Comparison of ENCODE assay signal across 21 cellular contexts in the genomic region with DNA sequence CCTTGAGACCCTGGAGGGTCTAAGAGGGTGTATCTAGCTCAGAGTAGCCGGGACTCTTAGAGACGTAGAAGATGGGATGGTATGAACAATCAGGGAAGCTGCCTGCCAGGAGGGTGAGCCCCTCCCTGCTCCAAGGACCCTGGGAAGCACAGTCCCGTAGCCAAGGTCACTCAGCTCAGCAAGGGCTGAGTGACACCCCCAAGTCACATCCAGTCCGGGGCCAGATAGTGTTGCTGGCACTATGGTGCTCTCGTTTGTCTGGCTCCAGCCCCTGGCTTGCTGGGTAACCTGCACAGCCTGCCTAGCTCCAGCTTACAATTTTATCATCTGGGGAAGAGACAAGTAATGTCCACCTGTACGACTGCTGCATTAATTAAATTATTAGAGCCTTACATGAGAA. TPM values are rescaled to one million over a fixed set of nuclear protein-coding genes. Genes with fewer than 3 reads are reported as not detected.
DNase-seq lines count a peak whose midpoint lies in the region; ATAC-seq, FAIRE-seq and TF ChIP-seq lines count a peak whose summit lies in the region.
"Had no signal": no experiment of that assay in that cellular context is flagged by ENCODE, and none has a peak within 500 bp of the region (broad histone marks: within the 10 kb centered on the region; RNA-seq: fewer than 3 reads in every experiment).

No MANE protein-coding gene starts in this region.

- H3K9me3 ChIP-seq in right atrium auricular region, result no peaks in the 10 kb centered on the region
- H3K9me3 ChIP-seq in HepG2 (ENCODE audit: low read length), result no peaks in the 10 kb centered on the region
- H3K9me3 ChIP-seq: BLaER1 had no signal

- CTCF ChIA-PET in HepG2 (lab: Yijun Ruan, JAX; ENCODE audit: low intra/inter-chr PET ratio, low total read pairs), result no interaction called here

- no peak overlapping the region for H3K9ac ChIP-seq in HepG2 (ENCODE audit: insufficient read depth, low read depth, low read length)
- H3K9ac ChIP-seq: BLaER1 had no signal

- TF ChIP-seq CTCF in right atrium auricular region (IDR thresholded peaks at IDR 0.05) (no peak), HepG2 (CRISPR knock-in tag; IDR thresholded peaks at IDR 0.05) (no peak), coronary artery (IDR thresholded peaks at IDR 0.05) (no peak)

- POLR2A ChIA-PET in HepG2 (lab: Yijun Ruan, JAX), result no interaction called here

- H3K4me3 ChIP-seq in right atrium auricular region, result no peak overlapping the region
- H3K4me3 ChIP-seq in HepG2 (replicated peaks in 1 of 3; ENCODE audit: insufficient read depth in 1 of 3, low read depth in 2 of 3, low read length in 3 of 3), result no peak overlapping the region
- H3K4me3 ChIP-seq in coronary artery, result no peak overlapping the region
- H3K4me3 ChIP-seq: BLaER1 had no signal

- no peak overlapping the region for H3K27ac ChIP-seq in right atrium auricular region
- no peak overlapping the region for H3K27ac ChIP-seq in HepG2 (ENCODE audit: extremely low read length, insufficient read depth, low read length)
- H3K27ac ChIP-seq in coronary artery, result no peak overlapping the region
- H3K27ac ChIP-seq: 22Rv1, BLaER1 had no signal

- ATAC-seq in Right ventricle myocardium inferior, result peak; percentile 46
- ATAC-seq in left cardiac atrium, result peak; percentile 27 to 63
- ATAC-seq in HepG2, result no peak
- no peak for ATAC-seq in HG03139 (IDR thresholded peaks at IDR 0.05; ENCODE audit: unreplicated experiment)
- ATAC-seq: HCT116 had no signal

- H3K27me3 ChIP-seq in right atrium auricular region, result no peaks in the 10 kb centered on the region
- peaks cover 3 to 50% of the 10 kb centered on the region in 2 experiments; a peak in 2 of 5 replicates for H3K27me3 ChIP-seq in HepG2 (ENCODE audit: control insufficient read depth in 1 of 2, insufficient read depth in 2 of 2, low read length in 2 of 2)
- H3K27me3 ChIP-seq: BLaER1 had no signal

- TF ChIP-seq EP300 in HepG2 (IDR thresholded peaks at IDR 0.05; ENCODE audit: low read depth in 2 of 2, low read length in 2 of 2), result no peak
- no peak for TF ChIP-seq EP300 in HepG2 (CRISPR knock-in tag; IDR thresholded peaks at IDR 0.05; ENCODE audit: borderline replicate concordance)

- H3K4me2 ChIP-seq in HepG2 (ENCODE audit: low read depth, low read length), result no peak overlapping the region
- H3K4me2 ChIP-seq: BLaER1 had no signal

- no peaks in the 10 kb centered on the region for H3K36me3 ChIP-seq in right atrium auricular region
- H3K36me3 ChIP-seq in HepG2 (replicated peaks in 1 of 2; ENCODE audit: control insufficient read depth in 1 of 2, insufficient read depth in 2 of 2, low read length in 2 of 2), result no peaks in the 10 kb centered on the region
- H3K36me3 ChIP-seq: BLaER1 had no signal

- no peak overlapping the region for H2AFZ ChIP-seq in HepG2 (ENCODE audit: low read length)

- no peak for TF ChIP-seq POLR2A in HepG2 (IDR thresholded peaks at IDR 0.05; ENCODE audit: insufficient read depth in 1 of 2, low read depth in 2 of 2, low read length in 2 of 2)

- H3K4me1 ChIP-seq in right atrium auricular region, result no peaks in the 10 kb centered on the region
- H3K4me1 ChIP-seq in HepG2 (ENCODE audit: insufficient read depth, low read length), result no peaks in the 10 kb centered on the region
- H3K4me1 ChIP-seq: BLaER1 had no signal

- H3K79me2 ChIP-seq in HepG2 (ENCODE audit: insufficient read depth, low read length), result no peaks in the 10 kb centered on the region

- intact Hi-C loops in Right ventricle myocardium inferior (cut with DNase I), result no loop called here
- intact Hi-C loops in left cardiac atrium (cut with DNase I), result no loop called here
- intact Hi-C loops in HepG2 (cut with micrococcal nuclease; ENCODE audit: unreplicated experiment), result no loop called here

- in situ Hi-C loops in HepG2 (cut with HindIII; ENCODE audit: extremely low pct_ligation_motif_present, low pct_unique_long_range_greater_than_20kb), result no loop called here

- no TSS peak for BruUV-seq in HepG2 (replicated peaks; lab: Mats Ljungman, UMichigan)

- FAIRE-seq in HepG2 (lab: Jason Lieb, UNC), result no peak
- FAIRE-seq: GM12892, GM18507 had no signal

- no peak for DNase-seq in Right ventricle myocardium inferior (ENCODE audit: missing footprints)
- DNase-seq in right atrium auricular region (ENCODE audit: low spot score), result no peak
- no peak for DNase-seq in left cardiac atrium
- peak; percentile 53 for DNase-seq in mesenteric fat pad (ENCODE audit: low spot score)
- DNase-seq in HepG2 (ENCODE audit: low spot score), result no peak
- DNase-seq in activated CD4-positive, alpha-beta T cell treated with anti-CD3 and anti-CD28 coated beads for 1 hour, result no peak
- no peak for DNase-seq in coronary artery (ENCODE audit: low spot score)
- DNase-seq: CD4-positive, alpha-beta memory T cell; DMS153; DMS79; GDM1; GOT3; H7; HFFc6 had no signal

- H4K20me1 ChIP-seq in HepG2 (ENCODE audit: insufficient read depth, low read length), result no peaks in the 10 kb centered on the region
- H4K20me1 ChIP-seq: BLaER1 had no signal

- 16% methylated on average over 6 of the region's 6 CpGs for WGBS in HepG2 (ENCODE audit: low lambda C conversion rate)

- TF ChIP-seq RAD21 in HepG2 (CRISPR knock-in tag; IDR thresholded peaks at IDR 0.05), result no peak

TF ChIP-seq in HepG2, 621 proteins besides CTCF, POLR2A, EP300 and RAD21 (continues in another document):
- no peak for TF ChIP-seq ZSCAN22 (CRISPR knock-in tag; IDR thresholded peaks at IDR 0.05)
- no peak for TF ChIP-seq ZNF883 (CRISPR knock-in tag; IDR thresholded peaks at IDR 0.05; ENCODE audit: not compliant biosample characterization)
- TF ChIP-seq TCF7 (IDR thresholded peaks at IDR 0.05; ENCODE audit: low read depth), result no peak
- TF ChIP-seq, protein P1, sequence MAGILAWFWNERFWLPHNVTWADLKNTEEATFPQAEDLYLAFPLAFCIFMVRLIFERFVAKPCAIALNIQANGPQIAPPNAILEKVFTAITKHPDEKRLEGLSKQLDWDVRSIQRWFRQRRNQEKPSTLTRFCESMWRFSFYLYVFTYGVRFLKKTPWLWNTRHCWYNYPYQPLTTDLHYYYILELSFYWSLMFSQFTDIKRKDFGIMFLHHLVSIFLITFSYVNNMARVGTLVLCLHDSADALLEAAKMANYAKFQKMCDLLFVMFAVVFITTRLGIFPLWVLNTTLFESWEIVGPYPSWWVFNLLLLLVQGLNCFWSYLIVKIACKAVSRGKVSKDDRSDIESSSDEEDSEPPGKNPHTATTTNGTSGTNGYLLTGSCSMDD (CRISPR knock-in tag; IDR thresholded peaks at IDR 0.05), result no peak

RNA-seq across cellular contexts. Expression of a gene that starts 22.3 kb away (rescaled TPM):
- total RNA-seq in Right ventricle myocardium inferior (23.6 TPM), right atrium auricular region (10 to 100 TPM; 29.4 to 34.2 TPM), left cardiac atrium (10 to 100 TPM; 15.7 to 22.5 TPM), mesenteric fat pad (0.96 TPM), HepG2 (2016; rRNA removed; fragmentation: Illumina TruSeq; extraction: Trizol) (0.14 and 0.27 TPM in 2 replicates)
- total RNA-seq in HepG2 (2016; cell fraction: cytosol; rRNA removed; fragmentation: Illumina TruSeq; extraction: Trizol; ENCODE audit: low read depth), result not detected in 2 replicates
- 0.17 and 0.25 TPM in 2 replicates for total RNA-seq in HepG2 (2016; cell fraction: insoluble cytoplasmic fraction; rRNA removed; fragmentation: Illumina TruSeq; extraction: Trizol)
- total RNA-seq in HepG2 (2016; cell fraction: membrane; rRNA removed; fragmentation: Illumina TruSeq; extraction: Trizol), result 0.10 and 0.19 TPM in 2 replicates
- not detected in 2 replicates for total RNA-seq in HepG2 (2016; cell fraction: nucleus; rRNA removed; fragmentation: Illumina TruSeq; extraction: Trizol)
- 0.05 TPM in 1 of 2 replicates, not detected in the other for polyA plus RNA-seq in HepG2 (2011; rRNA removed)
- 0.03 and 0.04 TPM in 2 replicates for polyA plus RNA-seq in HepG2 (2011; cell fraction: cytosol; rRNA removed)
- not detected in 2 replicates for polyA plus RNA-seq in HepG2 (2011; cell fraction: nucleus; rRNA removed)
- polyA plus RNA-seq in HepG2 (2012), result not detected in 2 replicates
- polyA plus RNA-seq in HepG2 (2016; cell fraction: cytosol; fragmentation: Illumina TruSeq; extraction: Trizol; ENCODE audit: low read depth), result 0.25 and 0.38 TPM in 2 replicates
- polyA plus RNA-seq in HepG2 (2016; cell fraction: insoluble cytoplasmic fraction; fragmentation: Illumina TruSeq; extraction: Trizol; ENCODE audit: low read depth), result 0.13 TPM in 1 of 2 replicates, not detected in the other
- polyA plus RNA-seq in HepG2 (2016; cell fraction: membrane; fragmentation: Illumina TruSeq; extraction: Trizol; ENCODE audit: low read depth), result 0.21 and 0.26 TPM in 2 replicates
- 0.72 TPM in 1 of 2 replicates, not detected in the other for polyA plus RNA-seq in HepG2 (2016; cell fraction: nucleus; fragmentation: Illumina TruSeq; extraction: Trizol; ENCODE audit: insufficient read depth, low read depth)
- polyA minus RNA-seq in HepG2 (2011; rRNA and poly(A)+ RNA removed; ENCODE audit: low replicate concordance), result 0.06 and 8.1 TPM in 2 replicates
- polyA minus RNA-seq in HepG2 (2011; cell fraction: cytosol; rRNA and poly(A)+ RNA removed), result not detected in 2 replicates
- polyA minus RNA-seq in HepG2 (2011; cell fraction: nucleus; rRNA and poly(A)+ RNA removed), result 0.87 TPM in 1 of 2 replicates, not detected in the other
- polyA plus RNA-seq: CD14-positive monocyte; CD4-positive, alpha-beta memory T cell had no signal

Comparison
In these comparisons a context has a peak if more than half of its experiments do, and no peak if none do; other contexts are left out.
1. ATAC-seq: peak in Right ventricle myocardium inferior (single experiment) and left cardiac atrium (2 of 2); none in HepG2 (single experiment) and HG03139 (single experiment).